ENCODE assay signal across 2 cellular contexts in genomic region chr6:89320012-89320559, GRCh38.
A peak's percentile ranks its signal among the peaks of the same experiment; 100 is the strongest.
TF ChIP-seq lines count a peak whose summit lies in the region.

No MANE protein-coding gene starts in this region.

TF ChIP-seq in HepG2, 621 proteins besides CTCF, POLR2A, EP300 and RAD21:
- TF ChIP-seq DPF2 (CRISPR knock-in tag; IDR thresholded peaks at IDR 0.05; ENCODE audit: borderline replicate concordance, low read depth) = no peak
- no peak for TF ChIP-seq MTA1 (CRISPR knock-in tag; IDR thresholded peaks at IDR 0.05; ENCODE audit: borderline replicate concordance)
- TF ChIP-seq ZNF850 (CRISPR knock-in tag; conservative IDR thresholded peaks at IDR 0.05) = peak; percentile 91; the same call in 1 of the 2 replicates

TF ChIP-seq in K562, 482 proteins besides CTCF, POLR2A, EP300 and RAD21:
- TF ChIP-seq RBM25 (IDR thresholded peaks at IDR 0.05; ENCODE audit: low read depth, low read length, severe bottlenecking) = peak; percentile 24
- TF ChIP-seq ZNF280B (CRISPR knock-in tag; IDR thresholded peaks at IDR 0.05) = peak; percentile 70; the same call in 1 of the 2 replicates
- TF ChIP-seq HMGN3 (IDR thresholded peaks at IDR 0.05; ENCODE audit: borderline replicate concordance, extremely low read depth, insufficient read length, low read depth, low read length) = no peak
- TF ChIP-seq STAT5B (CRISPR knock-in tag; IDR thresholded peaks at IDR 0.05) = no peak
- peak; percentile 75 for TF ChIP-seq ZNF280A (IDR thresholded peaks at IDR 0.05; ENCODE audit: low read depth, partially characterized antibody)
- TF ChIP-seq TRIM28 (IDR thresholded peaks at IDR 0.05) = 0 out of 2 replicates have a peak, but pooled peaks have one; percentile 50
- TF ChIP-seq NR3C1 (CRISPR knock-in tag; IDR thresholded peaks at IDR 0.05) = no peak
- peak; percentile 99 for TF ChIP-seq HLTF (IDR thresholded peaks at IDR 0.05)
TF ChIP-seq in K562: peak in this region for 5.
